ENCODE assay signal across 8 cellular contexts in genomic region chr17:78144146-78144719, GRCh38. TPM values are rescaled to one million over a fixed set of nuclear protein-coding genes. Genes with fewer than 3 reads are reported as not detected.
DNase-seq lines count a peak whose midpoint lies in the region; ATAC-seq and TF ChIP-seq lines count a peak whose summit lies in the region.

No MANE protein-coding gene starts in this region.

- TF ChIP-seq CTCF in fibroblast of the aortic adventitia (IDR thresholded peaks at IDR 0.05; ENCODE audit: insufficient read depth, low read length), result no peak

- no peaks in the 10 kb centered on the region for H3K27me3 Mint-ChIP-seq in T-helper 2 cell treated with Interferon-gamma antibody and Interleukin-4, amounts not matched to agents 5 μg/mL and 100 μg/mL, for 36 hours (ENCODE audit: low read depth)

- no peak for ATAC-seq in GM18907 (IDR thresholded peaks at IDR 0.05; ENCODE audit: unreplicated experiment)
- ATAC-seq in GM18867 (IDR thresholded peaks at IDR 0.05; ENCODE audit: unreplicated experiment), result no peak

- peaks cover 19% of the 10 kb centered on the region for H3K4me1 Mint-ChIP-seq in T-helper 2 cell treated with Interferon-gamma antibody and Interleukin-4, amounts not matched to agents 5 μg/mL and 100 μg/mL, for 36 hours (ENCODE audit: low read depth)

- H3K4me3 ChIP-seq in fibroblast of the aortic adventitia (ENCODE audit: low read depth, low read length), result no peak overlapping the region

- DNase-seq in T-helper 2 cell treated with Interferon-gamma antibody and Interleukin-4, amounts not matched to agents 5 μg/mL and 100 μg/mL, for 36 hours (ENCODE audit: low spot score), result no peak
- DNase-seq in T-helper 2 cell (no peak), SK-MEL-5 (ENCODE audit: low read depth, low spot score) (peak; percentile 69), fibroblast of the aortic adventitia (ENCODE audit: low read depth) (peak; percentile 90), pons (ENCODE audit: low spot score) (peak; percentile 91), NCI-H345 (lab: John Stamatoyannopoulos, UW) (no peak)

- no peaks in the 10 kb centered on the region for H3K9me3 Mint-ChIP-seq in T-helper 2 cell treated with Interferon-gamma antibody and Interleukin-4, amounts not matched to agents 5 μg/mL and 100 μg/mL, for 36 hours

- peaks cover 21% of the 10 kb centered on the region for H3K36me3 Mint-ChIP-seq in T-helper 2 cell treated with Interferon-gamma antibody and Interleukin-4, amounts not matched to agents 5 μg/mL and 100 μg/mL, for 36 hours (ENCODE audit: low read depth)

- H3K27ac Mint-ChIP-seq in T-helper 2 cell treated with Interferon-gamma antibody and Interleukin-4, amounts not matched to agents 5 μg/mL and 100 μg/mL, for 36 hours, result peak overlapping the region; percentile 21

- H3K4me3 Mint-ChIP-seq in T-helper 2 cell treated with Interferon-gamma antibody and Interleukin-4, amounts not matched to agents 5 μg/mL and 100 μg/mL, for 36 hours, result no peak overlapping the region

- in situ Hi-C loops in SK-MEL-5 (cut with HindIII; ENCODE audit: low pct_unique_long_range_greater_than_20kb, low sequenced_read_pairs), result no loop called here

RNA-seq across cellular contexts. Expression of gene C17orf99, which starts 2.0 kb away (rescaled TPM):
- not detected in 2 replicates for total RNA-seq in SK-MEL-5 (2014; rRNA removed; shearing (Covaris generic))
- polyA plus RNA-seq in SK-MEL-5 (2015; cell fraction: cytosol; rRNA removed), result not detected in 2 replicates
- not detected in 2 replicates for polyA plus RNA-seq in SK-MEL-5 (2015; cell fraction: nucleus; rRNA removed)
- not detected in 2 replicates for total RNA-seq in fibroblast of the aortic adventitia (ENCODE audit: low replicate concordance)

RNA-seq across cellular contexts. Expression of gene TMC8, which starts 13.7 kb away (rescaled TPM):
- 0.45 and 2.0 TPM in 2 replicates for total RNA-seq in SK-MEL-5 (2014; rRNA removed; shearing (Covaris generic))
- 2.3 and 3.1 TPM in 2 replicates for polyA plus RNA-seq in SK-MEL-5 (2015; cell fraction: cytosol; rRNA removed)
- polyA plus RNA-seq in SK-MEL-5 (2015; cell fraction: nucleus; rRNA removed), result 5.0 and 44.5 TPM in 2 replicates
- total RNA-seq in fibroblast of the aortic adventitia (ENCODE audit: low replicate concordance), result not detected in 2 replicates

RNA-seq across cellular contexts. Expression of gene TMC6, which starts 15.7 kb away (rescaled TPM):
- 281 and 299 TPM in 2 replicates for total RNA-seq in SK-MEL-5 (2014; rRNA removed; shearing (Covaris generic))
- polyA plus RNA-seq in SK-MEL-5 (2015; cell fraction: cytosol; rRNA removed), result 402 and 453 TPM in 2 replicates
- polyA plus RNA-seq in SK-MEL-5 (2015; cell fraction: nucleus; rRNA removed), result 824 and 934 TPM in 2 replicates
- total RNA-seq in fibroblast of the aortic adventitia (ENCODE audit: low replicate concordance), result 1.2 TPM in 1 of 2 replicates, not detected in the other

RNA-seq across cellular contexts. Expression of gene SYNGR2, which starts 24.1 kb away (rescaled TPM):
- total RNA-seq in SK-MEL-5 (2014; rRNA removed; shearing (Covaris generic)), result 68.5 and 87.2 TPM in 2 replicates
- polyA plus RNA-seq in SK-MEL-5 (2015; cell fraction: cytosol; rRNA removed), result 172 and 187 TPM in 2 replicates
- 42.7 and 49.1 TPM in 2 replicates for polyA plus RNA-seq in SK-MEL-5 (2015; cell fraction: nucleus; rRNA removed)
- total RNA-seq in fibroblast of the aortic adventitia (ENCODE audit: low replicate concordance), result 0.90 and 4.6 TPM in 2 replicates

RNA-seq across cellular contexts. Expression of gene TK1, which starts 42.6 kb away (rescaled TPM):
- total RNA-seq in SK-MEL-5 (2014; rRNA removed; shearing (Covaris generic)), result 85.4 and 103 TPM in 2 replicates
- 183 and 197 TPM in 2 replicates for polyA plus RNA-seq in SK-MEL-5 (2015; cell fraction: cytosol; rRNA removed)
- 40.4 and 48.6 TPM in 2 replicates for polyA plus RNA-seq in SK-MEL-5 (2015; cell fraction: nucleus; rRNA removed)
- total RNA-seq in fibroblast of the aortic adventitia (ENCODE audit: low replicate concordance), result 4.3 and 75.9 TPM in 2 replicates

Comparison
In these comparisons a context has a peak if more than half of its experiments do, and no peak if none do; other contexts are left out.
1. DNase-seq: peak in SK-MEL-5 (single experiment), fibroblast of the aortic adventitia (single experiment) and pons (single experiment); none in T-helper 2 cell treated with Interferon-gamma antibody and Interleukin-4, amounts not matched to agents 5 μg/mL and 100 μg/mL, for 36 hours (single experiment), T-helper 2 cell (0 of 5) and NCI-H345 (single experiment).
2. RNA of gene TMC6, which starts 15.7 kb away (total RNA-seq): 281 to 299 TPM in SK-MEL-5; 1.2 TPM in fibroblast of the aortic adventitia; every median in the first group is over 100 times any median in the second.